In genomic region chr11:112785717-112786116, GRCh38 we compare ENCODE assay signal across 16 cellular contexts.
DNase-seq lines count a peak whose midpoint lies in the region; ATAC-seq and TF ChIP-seq lines count a peak whose summit lies in the region.
"Had no signal": no experiment of that assay in that cellular context is flagged by ENCODE, and none has a peak within 500 bp of the region (broad histone marks: within the 10 kb centered on the region; RNA-seq: fewer than 3 reads in every experiment).

No MANE protein-coding gene starts in this region.

- H3K36me3 Mint-ChIP-seq in MCF 10A (ENCODE audit: insufficient read depth, unreplicated experiment), result no peaks in the 10 kb centered on the region

- H3K4me3 ChIP-seq in smooth muscle cell, result no peak overlapping the region
- no peak overlapping the region for H3K4me3 ChIP-seq in vagina
- H3K4me3 ChIP-seq: BLaER1, cardiac muscle cell, lower lobe of right lung had no signal

- no peak overlapping the region for H2AFZ ChIP-seq in smooth muscle cell (ENCODE audit: low read depth)

- peaks cover 9% of the 10 kb centered on the region for H3K4me1 Mint-ChIP-seq in MCF 10A (ENCODE audit: insufficient read depth, unreplicated experiment)
- H3K4me1 Mint-ChIP-seq: activated CD4-positive, alpha-beta T cell treated with anti-CD3 and anti-CD28 coated beads, Interleukin-2, amount 10 ng/mL, durations not matched to agents 24 days and 14 days; activated T-helper 17 cell treated with anti-CD3 and anti-CD28 coated beads, Interleukin-2, amount 50 U/mL, for 72 hours had no signal

- POLR2A ChIA-PET in MCF 10A (lab: Yijun Ruan, JAX), result interaction anchor here (0.6 kb wide), 1 partner anchor 758 kb away, joined by 4 read pairs; no protein-coding TSS in a partner anchor

- CTCF ChIA-PET in MCF 10A (lab: Yijun Ruan, JAX), result interaction anchor here (0.7 kb wide), 1 partner anchor 198 kb away, joined by 3 read pairs; no protein-coding TSS in a partner anchor

- no peaks in the 10 kb centered on the region for H3K9me3 Mint-ChIP-seq in MCF 10A (ENCODE audit: unreplicated experiment)
- H3K9me3 Mint-ChIP-seq: activated CD4-positive, alpha-beta T cell treated with anti-CD3 and anti-CD28 coated beads, Interleukin-2, amount 10 ng/mL, durations not matched to agents 24 days and 14 days; activated T-helper 17 cell treated with anti-CD3 and anti-CD28 coated beads, Interleukin-2, amount 50 U/mL, for 72 hours had no signal

- H3K4me1 ChIP-seq in smooth muscle cell (ENCODE audit: low read depth), result peaks cover 7% of the 10 kb centered on the region
- peaks cover 12% of the 10 kb centered on the region for H3K4me1 ChIP-seq in vagina
- H3K4me1 ChIP-seq: BLaER1, lower lobe of right lung had no signal

- intact Hi-C loops in MCF 10A (cut with micrococcal nuclease), result no loop called here
- intact Hi-C loops in left cardiac atrium (cut with DNase I), result loop anchor here in 1 of 2 donors (10.0 kb wide), 2 partner anchors 131 to 159 kb away; no protein-coding TSS in a partner anchor
- intact Hi-C loops in vagina (cut with DNase I), result no loop called here

- no peak overlapping the region for H3K4me3 Mint-ChIP-seq in MCF 10A (ENCODE audit: unreplicated experiment)
- H3K4me3 Mint-ChIP-seq: activated CD4-positive, alpha-beta T cell treated with anti-CD3 and anti-CD28 coated beads, Interleukin-2, amount 10 ng/mL, durations not matched to agents 24 days and 14 days; activated T-helper 17 cell treated with anti-CD3 and anti-CD28 coated beads, Interleukin-2, amount 50 U/mL, for 72 hours had no signal

- no peaks in the 10 kb centered on the region for H3K27me3 ChIP-seq in smooth muscle cell (ENCODE audit: low read depth)
- no peaks in the 10 kb centered on the region for H3K27me3 ChIP-seq in vagina
- H3K27me3 ChIP-seq: BLaER1, cardiac muscle cell had no signal

- H3K9me3 ChIP-seq in smooth muscle cell (replicated peaks; ENCODE audit: low read depth), result no peaks in the 10 kb centered on the region
- no peaks in the 10 kb centered on the region for H3K9me3 ChIP-seq in vagina
- H3K9me3 ChIP-seq: BLaER1, lower lobe of right lung had no signal

- H3K9ac ChIP-seq in smooth muscle cell (ENCODE audit: low read depth), result no peak overlapping the region
- H3K9ac ChIP-seq: BLaER1 had no signal

- peaks cover 25% of the 10 kb centered on the region for H3F3A ChIP-seq in smooth muscle cell (ENCODE audit: low read depth)

- H3K27ac Mint-ChIP-seq in MCF 10A (ENCODE audit: low read depth, unreplicated experiment), result no peak overlapping the region
- H3K27ac Mint-ChIP-seq: activated CD4-positive, alpha-beta T cell treated with anti-CD3 and anti-CD28 coated beads, Interleukin-2, amount 10 ng/mL, durations not matched to agents 24 days and 14 days; activated T-helper 17 cell treated with anti-CD3 and anti-CD28 coated beads, Interleukin-2, amount 50 U/mL, for 72 hours had no signal

- TF ChIP-seq POLR2A in vagina (IDR thresholded peaks at IDR 0.05), result no peak

- WGBS in smooth muscle cell (ENCODE audit: low lambda C conversion rate), result 39% methylated on average over 4 of the region's 4 CpGs

- no TSS peak for BruUV-seq in MCF 10A (replicated peaks; lab: Mats Ljungman, UMichigan)

- ATAC-seq in left cardiac atrium, result peak; percentile 50 to 77
- ATAC-seq in HG02798 (IDR thresholded peaks at IDR 0.05; ENCODE audit: poor library complexity, unreplicated experiment), result no peak
- ATAC-seq: activated T-helper 17 cell treated with anti-CD3 and anti-CD28 coated beads, Interleukin-2, amount 50 U/mL, for 72 hours; lower lobe of right lung had no signal

- H3K27ac ChIP-seq in smooth muscle cell (ENCODE audit: low read depth), result peak overlapping the region; percentile 59
- no peak overlapping the region for H3K27ac ChIP-seq in vagina
- H3K27ac ChIP-seq: BLaER1, lower lobe of right lung had no signal

- no peaks in the 10 kb centered on the region for H4K20me1 ChIP-seq in smooth muscle cell (ENCODE audit: low read depth)
- H4K20me1 ChIP-seq: BLaER1 had no signal

- no peaks in the 10 kb centered on the region for H3K36me3 ChIP-seq in smooth muscle cell (ENCODE audit: low read depth)
- no peaks in the 10 kb centered on the region for H3K36me3 ChIP-seq in vagina
- H3K36me3 ChIP-seq: BLaER1, cardiac muscle cell, lower lobe of right lung had no signal

- DNase-seq in HCEC 1CT, result peak; percentile 24
- DNase-seq in MCF 10A (ENCODE audit: unreplicated experiment), result peak; percentile 35
- DNase-seq in left cardiac atrium, result no peak
- DNase-seq in smooth muscle cell (lab: John Stamatoyannopoulos, UW; ENCODE audit: unreplicated experiment), result no peak
- DNase-seq in AML-193 (lab: John Stamatoyannopoulos, UW), result no peak
- DNase-seq in stimulated activated CD4-positive, alpha-beta T cell treated with anti-CD3 and anti-CD28 coated beads, Interleukin-2, amount 100 ng/mL, for 48 hours, result no peak
- DNase-seq in vagina (ENCODE audit: extremely low spot score in 2 of 2), result no peak
- DNase-seq: activated CD4-positive, alpha-beta T cell treated with anti-CD3 and anti-CD28 coated beads, Interleukin-2, amount 10 ng/mL, durations not matched to agents 24 days and 14 days; hypothalamus; lower lobe of right lung; NCI-H2171; stimulated activated CD8-positive, alpha-beta memory T cell treated with anti-CD3 and anti-CD28 coated beads, Interleukin-4, amount 100 ng/mL, for 48 hours had no signal

- TF ChIP-seq CTCF in MCF 10A (IDR thresholded peaks at IDR 0.05; ENCODE audit: unreplicated experiment) (no peak), smooth muscle cell (IDR thresholded peaks at IDR 0.05; ENCODE audit: borderline replicate concordance, insufficient read depth, poor library complexity, severe bottlenecking) (no peak), vagina (IDR thresholded peaks at IDR 0.05) (no peak)

- H3K79me2 ChIP-seq in smooth muscle cell (ENCODE audit: low read depth), result no peaks in the 10 kb centered on the region

- H3K4me2 ChIP-seq in smooth muscle cell, result peak overlapping the region; percentile 35
- H3K4me2 ChIP-seq: BLaER1 had no signal

- H3K27me3 Mint-ChIP-seq in MCF 10A (ENCODE audit: insufficient read depth, unreplicated experiment), result peaks cover 21% of the 10 kb centered on the region

Comparison
In these comparisons a context has a peak if more than half of its experiments do, and no peak if none do; other contexts are left out.
1. DNase-seq: peak in HCEC 1CT (single experiment) and MCF 10A (single experiment); none in left cardiac atrium (single experiment), smooth muscle cell (single experiment), AML-193 (0 of 2), stimulated activated CD4-positive, alpha-beta T cell treated with anti-CD3 and anti-CD28 coated beads, Interleukin-2, amount 100 ng/mL, for 48 hours (0 of 2) and vagina (0 of 2).